In the genomic region with DNA sequence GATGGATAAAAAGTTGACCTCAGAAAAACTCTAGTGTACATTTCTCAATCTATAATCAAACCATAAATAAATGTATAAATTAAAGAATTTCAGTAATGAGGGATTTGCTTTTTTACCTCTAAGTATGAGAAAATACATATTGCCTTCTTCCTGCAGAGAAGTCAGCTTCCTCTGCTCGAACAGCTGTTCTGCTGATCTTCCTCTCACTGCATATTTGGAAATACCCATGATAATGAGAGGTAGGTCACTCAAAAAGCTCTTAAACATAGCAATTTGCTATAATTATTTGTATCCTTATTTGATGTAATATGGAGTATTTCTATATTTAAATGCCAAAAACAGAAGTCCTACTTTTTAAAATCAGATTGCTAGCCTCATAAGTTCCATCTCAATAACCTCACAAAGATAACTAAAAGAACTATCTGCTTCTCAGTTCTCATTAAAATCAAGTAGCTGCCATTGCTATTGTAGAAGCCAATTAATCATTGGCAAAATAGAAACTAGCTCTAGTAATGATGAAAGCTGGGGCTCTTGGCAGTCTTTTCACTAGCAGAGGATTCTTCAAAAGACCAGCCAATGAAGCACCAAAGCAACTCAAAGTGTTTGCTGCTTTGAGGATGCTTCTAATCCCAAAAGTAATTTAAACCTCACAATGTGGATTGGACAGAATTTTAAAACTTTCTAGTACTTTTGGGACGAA, we compare ENCODE assay signal across 32 cellular contexts. TPM values are rescaled to one million over a fixed set of nuclear protein-coding genes. Genes with fewer than 3 reads are reported as not detected.
"Had no signal": no experiment of that assay in that cellular context is flagged by ENCODE, and none has a peak within 500 bp of the region (broad histone marks: within the 10 kb centered on the region; RNA-seq: fewer than 3 reads in every experiment).

No MANE protein-coding gene starts in this region.

- H3K4me1 Mint-ChIP-seq: mesothelial cell of epicardium; naive B cell; neural crest cell; stimulated activated effector memory CD8-positive, alpha-beta T cell treated with anti-CD3 and anti-CD28 coated beads, Interleukin-12 subunit alpha, Interleukin-12 subunit beta, amount 100 ng/mL, for 72 hours had no signal

- H3K36me3 ChIP-seq: esophagus squamous epithelium, gastrocnemius medialis, lower lobe of right lung, prostate gland, sigmoid colon, stomach, thyroid gland had no signal

- DNase-seq: dermis blood vessel endothelial cell; effector memory CD4-positive, alpha-beta T cell; erythroblast; esophagus squamous epithelium; gastrocnemius medialis; head of caudate nucleus; left ventricle myocardium superior; lower lobe of right lung; mesenchymal stem cell; mucosa of descending colon; naive B cell; right cardiac atrium; sigmoid colon; stimulated activated CD4-positive, alpha-beta T cell treated with anti-CD3 and anti-CD28 coated beads, Interleukin-2, amount 100 ng/mL, for 24 hours; stimulated activated CD4-positive, alpha-beta T cell treated with anti-CD3 and anti-CD28 coated beads, Interleukin-4, amount 100 ng/mL, for 24 hours; stimulated activated naive CD4-positive, alpha-beta T cell treated with Interleukin-2 at 50 U/mL for 16 hours; stomach; thyroid gland; trophoblast cell had no signal

- H3K27me3 ChIP-seq: esophagus squamous epithelium, gastrocnemius medialis, sigmoid colon, stomach, thyroid gland had no signal

- H3K27ac Mint-ChIP-seq: mesothelial cell of epicardium; naive B cell; natural killer cell treated with Interleukin-12 subunit alpha and Interleukin-12 subunit beta and Interleukin-15 and Interleukin-18, amount 100 ng/mL, for 72 hours; stimulated activated effector memory CD8-positive, alpha-beta T cell treated with anti-CD3 and anti-CD28 coated beads, Interleukin-12 subunit alpha, Interleukin-12 subunit beta, amount 100 ng/mL, for 72 hours had no signal

- H3K27ac ChIP-seq: coronary artery, esophagus squamous epithelium, gastrocnemius medialis, lower lobe of right lung, prostate gland, sigmoid colon, stomach, thyroid gland had no signal

- H3K9me3 ChIP-seq: esophagus squamous epithelium, gastrocnemius medialis, lower lobe of right lung, prostate gland, sigmoid colon, thyroid gland had no signal

- H3K27me3 Mint-ChIP-seq: natural killer cell treated with Interleukin-12 subunit alpha and Interleukin-12 subunit beta and Interleukin-15 and Interleukin-18, amount 100 ng/mL, for 72 hours had no signal

- H3K9me3 Mint-ChIP-seq: natural killer cell treated with Interleukin-12 subunit alpha and Interleukin-12 subunit beta and Interleukin-15 and Interleukin-18, amount 100 ng/mL, for 72 hours had no signal

- ATAC-seq: gastrocnemius medialis; left ventricle myocardium superior; lower lobe of right lung; mucosa of descending colon; natural killer cell treated with Interleukin-12 subunit alpha and Interleukin-12 subunit beta and Interleukin-15 and Interleukin-18, amount 100 ng/mL, for 72 hours; right cardiac atrium; stimulated activated effector memory CD8-positive, alpha-beta T cell treated with anti-CD3 and anti-CD28 coated beads, Interleukin-12 subunit alpha, Interleukin-12 subunit beta, amount 100 ng/mL, for 72 hours had no signal

- H3K4me1 ChIP-seq: esophagus squamous epithelium, gastrocnemius medialis, lower lobe of right lung, prostate gland, sigmoid colon, stomach, thyroid gland had no signal

- H3K4me3 ChIP-seq: coronary artery, esophagus squamous epithelium, gastrocnemius medialis, lower lobe of right lung, mucosa of descending colon, prostate gland, sigmoid colon, stomach, thyroid gland had no signal

- H3K4me3 Mint-ChIP-seq: mesothelial cell of epicardium; naive B cell; natural killer cell treated with Interleukin-12 subunit alpha and Interleukin-12 subunit beta and Interleukin-15 and Interleukin-18, amount 100 ng/mL, for 72 hours; neural crest cell; stimulated activated effector memory CD8-positive, alpha-beta T cell treated with anti-CD3 and anti-CD28 coated beads, Interleukin-12 subunit alpha, Interleukin-12 subunit beta, amount 100 ng/mL, for 72 hours had no signal

- H3K36me3 Mint-ChIP-seq: mesothelial cell of epicardium; naive B cell; natural killer cell treated with Interleukin-12 subunit alpha and Interleukin-12 subunit beta and Interleukin-15 and Interleukin-18, amount 100 ng/mL, for 72 hours; stimulated activated effector memory CD8-positive, alpha-beta T cell treated with anti-CD3 and anti-CD28 coated beads, Interleukin-12 subunit alpha, Interleukin-12 subunit beta, amount 100 ng/mL, for 72 hours had no signal

RNA-seq across cellular contexts. Expression of a gene that starts 35.7 kb away (rescaled TPM):
- total RNA-seq: dermis blood vessel endothelial cell; esophagus squamous epithelium; fibroblast of villous mesenchyme; gastrocnemius medialis; glomerular endothelial cell; left ventricle myocardium superior; lower lobe of right lung; mesothelial cell of epicardium; mucosa of descending colon; natural killer cell treated with Interleukin-12 subunit alpha and Interleukin-12 subunit beta and Interleukin-15 and Interleukin-18, amount 100 ng/mL, for 72 hours; neural crest cell; osteocyte; prostate gland; right cardiac atrium; sigmoid colon; skeletal muscle tissue; stomach; subcutaneous adipose tissue; temporal lobe; thyroid gland; ureter had no signal

RNA-seq across cellular contexts. Expression of a gene that starts 40.6 kb away (rescaled TPM):
- total RNA-seq: dermis blood vessel endothelial cell; esophagus squamous epithelium; fibroblast of villous mesenchyme; gastrocnemius medialis; glomerular endothelial cell; left ventricle myocardium superior; lower lobe of right lung; mesothelial cell of epicardium; mucosa of descending colon; natural killer cell treated with Interleukin-12 subunit alpha and Interleukin-12 subunit beta and Interleukin-15 and Interleukin-18, amount 100 ng/mL, for 72 hours; neural crest cell; osteocyte; prostate gland; right cardiac atrium; skeletal muscle tissue; stomach; subcutaneous adipose tissue; temporal lobe; thyroid gland; ureter had no signal

RNA-seq across cellular contexts. Expression of a gene that starts 53.2 kb away (rescaled TPM):
- total RNA-seq: dermis blood vessel endothelial cell; esophagus squamous epithelium; fibroblast of villous mesenchyme; gastrocnemius medialis; glomerular endothelial cell; left ventricle myocardium superior; lower lobe of right lung; mesothelial cell of epicardium; mucosa of descending colon; natural killer cell treated with Interleukin-12 subunit alpha and Interleukin-12 subunit beta and Interleukin-15 and Interleukin-18, amount 100 ng/mL, for 72 hours; neural crest cell; osteocyte; prostate gland; right cardiac atrium; skeletal muscle tissue; stomach; subcutaneous adipose tissue; ureter had no signal

RNA-seq across cellular contexts. Expression of a gene that starts 59.4 kb away (rescaled TPM):
- total RNA-seq: dermis blood vessel endothelial cell; esophagus squamous epithelium; fibroblast of villous mesenchyme; gastrocnemius medialis; glomerular endothelial cell; left ventricle myocardium superior; lower lobe of right lung; mesothelial cell of epicardium; mucosa of descending colon; natural killer cell treated with Interleukin-12 subunit alpha and Interleukin-12 subunit beta and Interleukin-15 and Interleukin-18, amount 100 ng/mL, for 72 hours; neural crest cell; osteocyte; prostate gland; right cardiac atrium; sigmoid colon; skeletal muscle tissue; stomach; subcutaneous adipose tissue; temporal lobe; thyroid gland; ureter had no signal
